ENCODE assay signal across 8 cellular contexts in genomic region chr16:78770353-78771091, GRCh38.
DNase-seq lines count a peak whose midpoint lies in the region; ATAC-seq, FAIRE-seq and TF ChIP-seq lines count a peak whose summit lies in the region.

No MANE protein-coding gene starts in this region.

- H3K27ac ChIP-seq in thoracic aorta, result no peak overlapping the region

- H3K36me3 ChIP-seq in thoracic aorta, result no peaks in the 10 kb centered on the region

- ATAC-seq in HG02763 (IDR thresholded peaks at IDR 0.05; ENCODE audit: unreplicated experiment) (peak; percentile 67), thoracic aorta (ENCODE audit: insufficient number of reproducible peaks, low FRiP score, low read depth) (peak; percentile 63)

- peak; percentile 51 for DNase-seq in GM12892 (ENCODE audit: insufficient read length)
- peak; percentile 50 for DNase-seq in NOMO-1 treated with DMSO at 0.1 percent for 48 hours (lab: John Stamatoyannopoulos, UW; ENCODE audit: unreplicated experiment)
- DNase-seq in activated T-cell treated with anti-CD3 and anti-CD28 coated beads for 24 hours (ENCODE audit: low read depth), result peak; percentile 67
- peak; percentile 39 for DNase-seq in fibroblast of mammary gland (ENCODE audit: low read depth)
- DNase-seq in occipital lobe (lab: John Stamatoyannopoulos, UW), result peak; percentile 35
- DNase-seq in thoracic aorta (ENCODE audit: low spot score), result peak; percentile 18
- DNase-seq in amniotic stem cell (lab: John Stamatoyannopoulos, UW), result no peak

- H3K9me3 ChIP-seq in thoracic aorta, result no peaks in the 10 kb centered on the region

- no peak overlapping the region for H3K4me3 ChIP-seq in fibroblast of mammary gland (ENCODE audit: control insufficient read depth, low read depth, low read length)
- no peak overlapping the region for H3K4me3 ChIP-seq in thoracic aorta

- FAIRE-seq in GM12892 (lab: Jason Lieb, UNC), result peak; percentile 78

- H3K4me1 ChIP-seq in thoracic aorta (ENCODE audit: control insufficient read depth in 1 of 2, low read depth in 2 of 2), result peaks cover 0 to 11% of the 10 kb centered on the region in 2 donors

- TF ChIP-seq CTCF in fibroblast of mammary gland (conservative IDR thresholded peaks at IDR 0.05; ENCODE audit: control insufficient read depth, insufficient read depth, low read depth, low read length) (peak; percentile 57), thoracic aorta (IDR thresholded peaks at IDR 0.05) (peak; percentile 76)

- no peaks in the 10 kb centered on the region for H3K27me3 ChIP-seq in thoracic aorta (replicated peaks; ENCODE audit: insufficient read depth)

- TF ChIP-seq POLR2A in GM12892 (IDR thresholded peaks at IDR 0.05; ENCODE audit: low read depth, low read length), result no peak
